ENCODE assay signal across 8 cellular contexts in genomic region chr3:71582612-71583568, GRCh38. TPM values are rescaled to one million over a fixed set of nuclear protein-coding genes. Genes with fewer than 3 reads are reported as not detected.
DNase-seq lines count a peak whose midpoint lies in the region; ATAC-seq and TF ChIP-seq lines count a peak whose summit lies in the region.

No MANE protein-coding gene starts in this region.

- TF ChIP-seq POLR2A in uterus (IDR thresholded peaks at IDR 0.05): no peak

- H3K4me1 ChIP-seq in uterus: no peaks in the 10 kb centered on the region

- POLR2A ChIA-PET in activated naive CD8-positive, alpha-beta T cell treated with anti-CD3 and anti-CD28 coated beads, Interleukin-2, amount 10 ng/mL, durations not matched to agents 7 days and 5 days (lab: Charles Lee): interaction anchor here (0.5 to 2.9 kb wide), 32 partner anchors 9 to 859 kb away, joined by 3 to 21 read pairs (median 4); no protein-coding TSS in a partner anchor

- peak; percentile 40 for ATAC-seq in activated naive CD8-positive, alpha-beta T cell treated with anti-CD3 and anti-CD28 coated beads, Interleukin-2, amount 10 ng/mL, durations not matched to agents 7 days and 5 days (ENCODE audit: low read depth)
- peak; percentile 66 for ATAC-seq in left ventricle myocardium superior

- H3K4me3 ChIP-seq in uterus: peak overlapping the region; percentile 67 to 69

- H3K27ac ChIP-seq in C4-2B: peak overlapping the region; percentile 91
- peak overlapping the region; percentile 98 to 99 for H3K27ac ChIP-seq in uterus

- no peaks in the 10 kb centered on the region for H3K9me3 Mint-ChIP-seq in HFFc6
- H3K9me3 Mint-ChIP-seq in activated naive CD8-positive, alpha-beta T cell treated with anti-CD3 and anti-CD28 coated beads, Interleukin-2, amount 10 ng/mL, durations not matched to agents 7 days and 5 days: no peaks in the 10 kb centered on the region

- no peaks in the 10 kb centered on the region for H3K9me3 ChIP-seq in uterus

- no peaks in the 10 kb centered on the region for H3K27me3 Mint-ChIP-seq in HFFc6 (ENCODE audit: insufficient read depth)
- H3K27me3 Mint-ChIP-seq in activated naive CD8-positive, alpha-beta T cell treated with anti-CD3 and anti-CD28 coated beads, Interleukin-2, amount 10 ng/mL, durations not matched to agents 7 days and 5 days: no peaks in the 10 kb centered on the region

- peaks cover 69% of the 10 kb centered on the region for H3K4me1 Mint-ChIP-seq in HFFc6 (ENCODE audit: low read depth)
- peaks cover 39% of the 10 kb centered on the region for H3K4me1 Mint-ChIP-seq in activated naive CD8-positive, alpha-beta T cell treated with anti-CD3 and anti-CD28 coated beads, Interleukin-2, amount 10 ng/mL, durations not matched to agents 7 days and 5 days

- peak overlapping the region; percentile 95 for H3K4me3 Mint-ChIP-seq in HFFc6
- H3K4me3 Mint-ChIP-seq in activated naive CD8-positive, alpha-beta T cell treated with anti-CD3 and anti-CD28 coated beads, Interleukin-2, amount 10 ng/mL, durations not matched to agents 7 days and 5 days: peak overlapping the region; percentile 98

- H3K27me3 ChIP-seq in uterus: no peaks in the 10 kb centered on the region

- no peaks in the 10 kb centered on the region for H3K36me3 ChIP-seq in uterus

- TF ChIP-seq CTCF in C4-2B (conservative IDR thresholded peaks at IDR 0.05) (peak; percentile 5; the same call in 1 of the 2 replicates), HFFc6 (IDR thresholded peaks at IDR 0.05) (0 out of 2 replicates have a peak, but pooled peaks have one; percentile 11), uterus (IDR thresholded peaks at IDR 0.05) (no peak)

- DNase-seq in HFFc6 (no peak), SK-N-DZ (ENCODE audit: low spot score) (peak; percentile 46), left ventricle myocardium superior (peak; percentile 88), posterior vena cava (ENCODE audit: low spot score) (peak; percentile 92), uterus (peak; percentile 50 to 69), putamen (ENCODE audit: low spot score) (no peak)
- DNase-seq in activated naive CD8-positive, alpha-beta T cell treated with anti-CD3 and anti-CD28 coated beads, Interleukin-2, amount 10 ng/mL, durations not matched to agents 7 days and 5 days: peak; percentile 71

- intact Hi-C loops in left ventricle myocardium superior (cut with micrococcal nuclease): loop anchor here (10.0 kb wide), 2 partner anchors 278 to 458 kb away; no protein-coding TSS in a partner anchor
- intact Hi-C loops in posterior vena cava (cut with DNase I): loop anchor here (5.0 to 10.0 kb wide), 4 partner anchors 271 to 1806 kb away; no protein-coding TSS in a partner anchor
- intact Hi-C loops in uterus (cut with DNase I; ENCODE audit: low total_unique reads): loop anchor here (5.0 kb wide), 1 partner anchor 276 kb away; no protein-coding TSS in a partner anchor

- no peaks in the 10 kb centered on the region for H3K36me3 Mint-ChIP-seq in HFFc6 (ENCODE audit: low read depth)
- H3K36me3 Mint-ChIP-seq in activated naive CD8-positive, alpha-beta T cell treated with anti-CD3 and anti-CD28 coated beads, Interleukin-2, amount 10 ng/mL, durations not matched to agents 7 days and 5 days: no peaks in the 10 kb centered on the region

- H3K27ac Mint-ChIP-seq in HFFc6: peak overlapping the region; percentile 92
- H3K27ac Mint-ChIP-seq in activated naive CD8-positive, alpha-beta T cell treated with anti-CD3 and anti-CD28 coated beads, Interleukin-2, amount 10 ng/mL, durations not matched to agents 7 days and 5 days: peak overlapping the region; percentile 99

RNA-seq across cellular contexts. Expression of gene FOXP1, which starts 0.6 kb away (rescaled TPM):
- 10 to 100 TPM; 32.2 to 59.3 (median 52.0) TPM for total RNA-seq in HFFc6 (2021; fragmentation: NEBNext Ultra II Directional; extraction: Animal tissue kit (Norgen Biotek cat#: 25700))
- polyA plus RNA-seq in SK-N-DZ (2014; cell fraction: cytosol; rRNA removed): 5.9 and 6.7 TPM in 2 replicates
- 5.6 and 9.7 TPM in 2 replicates for polyA plus RNA-seq in SK-N-DZ (2014; cell fraction: nucleus; rRNA removed)
- 100 to 1,000 TPM; 178 TPM for total RNA-seq in activated naive CD8-positive, alpha-beta T cell treated with anti-CD3 and anti-CD28 coated beads, Interleukin-2, amount 10 ng/mL, durations not matched to agents 7 days and 5 days
- total RNA-seq in left ventricle myocardium superior (35.2 TPM), posterior vena cava (100 to 1,000 TPM; 109 to 112 TPM), uterus (100 to 1,000 TPM in 3 of 4 donors, 10 to 100 TPM in 1; 54.2 to 152 (median 129) TPM)

Comparison
In these comparisons a context has a peak if more than half of its experiments do, and no peak if none do; other contexts are left out.
1. CTCF ChIP-seq: peak in C4-2B (single experiment) and HFFc6 (single experiment); none in uterus (0 of 4).
2. DNase-seq: peak in SK-N-DZ (single experiment), activated naive CD8-positive, alpha-beta T cell treated with anti-CD3 and anti-CD28 coated beads, Interleukin-2, amount 10 ng/mL, durations not matched to agents 7 days and 5 days (single experiment), left ventricle myocardium superior (single experiment), posterior vena cava (single experiment) and uterus (2 of 2); none in HFFc6 (single experiment) and putamen (single experiment).